In genomic region chr20:55668659-55669058, GRCh38 we compare ENCODE assay signal across 36 cellular contexts.
"Had no signal": no experiment of that assay in that cellular context is flagged by ENCODE, and none has a peak within 500 bp of the region (broad histone marks: within the 10 kb centered on the region; RNA-seq: fewer than 3 reads in every experiment).

No MANE protein-coding gene starts in this region.

- ATAC-seq: activated CD8-positive, alpha-beta memory T cell treated with anti-CD3 and anti-CD28 coated beads, Interleukin-2, amount 10 ng/mL, durations not matched to agents 7 days and 5 days; activated naive CD8-positive, alpha-beta T cell treated with anti-CD3 and anti-CD28 coated beads, Interleukin-2, amount 50 U/mL, for 24 hours; Right ventricle myocardium inferior; SK-N-SH treated with all-trans-retinoic acid at 6 μM for 48 hours; T-cell; T-helper 17 cell had no signal

- H3K4me3 Mint-ChIP-seq: activated CD4-positive, alpha-beta memory T cell treated with anti-CD3 and anti-CD28 coated beads, Interleukin-2, amount 10 ng/mL, durations not matched to agents 7 days and 5 days; activated CD8-positive, alpha-beta memory T cell treated with anti-CD3 and anti-CD28 coated beads, Interleukin-2, amount 10 ng/mL, durations not matched to agents 7 days and 5 days; activated naive CD4-positive, alpha-beta T cell treated with anti-CD3 and anti-CD28 coated beads, Interleukin-2, amount 10 ng/mL, durations not matched to agents 7 days and 5 days; activated naive CD8-positive, alpha-beta T cell; activated naive CD8-positive, alpha-beta T cell treated with anti-CD3 and anti-CD28 coated beads, Interleukin-2, amount 50 U/mL, for 24 hours; brain; T-cell; T-helper 17 cell had no signal

- H3K4me1 Mint-ChIP-seq: activated CD4-positive, alpha-beta memory T cell treated with anti-CD3 and anti-CD28 coated beads, Interleukin-2, amount 10 ng/mL, durations not matched to agents 7 days and 5 days; activated CD8-positive, alpha-beta memory T cell treated with anti-CD3 and anti-CD28 coated beads, Interleukin-2, amount 10 ng/mL, durations not matched to agents 7 days and 5 days; activated naive CD4-positive, alpha-beta T cell treated with anti-CD3 and anti-CD28 coated beads, Interleukin-2, amount 10 ng/mL, durations not matched to agents 7 days and 5 days; activated naive CD8-positive, alpha-beta T cell treated with anti-CD3 and anti-CD28 coated beads, Interleukin-2, amount 50 U/mL, for 24 hours; IgD-negative memory B cell; T-cell; T-helper 17 cell had no signal

- H3K27me3 Mint-ChIP-seq: activated CD4-positive, alpha-beta memory T cell treated with anti-CD3 and anti-CD28 coated beads, Interleukin-2, amount 10 ng/mL, durations not matched to agents 7 days and 5 days; activated CD8-positive, alpha-beta memory T cell treated with anti-CD3 and anti-CD28 coated beads, Interleukin-2, amount 10 ng/mL, durations not matched to agents 7 days and 5 days; activated naive CD4-positive, alpha-beta T cell treated with anti-CD3 and anti-CD28 coated beads, Interleukin-2, amount 10 ng/mL, durations not matched to agents 7 days and 5 days; activated naive CD8-positive, alpha-beta T cell; activated naive CD8-positive, alpha-beta T cell treated with anti-CD3 and anti-CD28 coated beads, Interleukin-2, amount 50 U/mL, for 24 hours; brain; IgD-negative memory B cell; T-cell; T-helper 17 cell had no signal

- DNase-seq: activated CD4-positive, alpha-beta memory T cell treated with anti-CD3 and anti-CD28 coated beads, Interleukin-2, amount 10 ng/mL, durations not matched to agents 7 days and 5 days; activated CD4-positive, alpha-beta T cell treated with anti-CD3 and anti-CD28 coated beads for 1 hour; activated CD4-positive, alpha-beta T cell treated with anti-CD3 and anti-CD28 coated beads for 48 hours; activated CD4-positive, CD25-positive, alpha-beta regulatory T cell; activated CD8-positive, alpha-beta memory T cell treated with anti-CD3 and anti-CD28 coated beads for 24 hours; activated CD8-positive, alpha-beta memory T cell treated with anti-CD3 and anti-CD28 coated beads, Interleukin-2, amount 10 ng/mL, durations not matched to agents 7 days and 5 days; activated CD8-positive, alpha-beta memory T cell treated with anti-CD3 and anti-CD28 coated beads, Interleukin-2, amount 50 U/mL, for 48 hours; activated effector memory CD4-positive, alpha-beta T cell treated with Interleukin-2 at 50 U/mL for 16 hours; activated naive CD4-positive, alpha-beta T cell treated with anti-CD3 and anti-CD28 coated beads, Interleukin-2, amount 10 ng/mL, durations not matched to agents 7 days and 5 days; activated naive CD8-positive, alpha-beta T cell treated with anti-CD3 and anti-CD28 coated beads, Interleukin-2, amount 50 U/mL, for 24 hours; activated T-cell treated with anti-CD3 and anti-CD28 coated beads, Interleukin-2, amount 50 U/mL, for 48 hours; anterior cingulate cortex; Karpas-422; KBM-7; MG63; NCI-H1048; NCI-H1105 treated with DMSO at 0.1 percent for 48 hours; NCI-H1436; NCI-H1694; NCI-H2081 treated with DMSO at 0.1 percent for 48 hours; NCI-H345; NCI-H526; NCI-H748 treated with DMSO at 0.1 percent for 48 hours; NK-92 treated with Interleukin-12 subunit alpha and Interleukin-12 subunit beta, amount 100 ng/mL, for 24 hours; PC-9; SIG-M5; T-cell; T-helper 17 cell; WERI-Rb-1 had no signal

- FAIRE-seq: bronchial epithelial cell, RCC 7860 had no signal

- H3K27ac Mint-ChIP-seq: activated CD4-positive, alpha-beta memory T cell treated with anti-CD3 and anti-CD28 coated beads, Interleukin-2, amount 10 ng/mL, durations not matched to agents 7 days and 5 days; activated CD8-positive, alpha-beta memory T cell treated with anti-CD3 and anti-CD28 coated beads, Interleukin-2, amount 10 ng/mL, durations not matched to agents 7 days and 5 days; activated naive CD4-positive, alpha-beta T cell treated with anti-CD3 and anti-CD28 coated beads, Interleukin-2, amount 10 ng/mL, durations not matched to agents 7 days and 5 days; activated naive CD8-positive, alpha-beta T cell; activated naive CD8-positive, alpha-beta T cell treated with anti-CD3 and anti-CD28 coated beads, Interleukin-2, amount 50 U/mL, for 24 hours; IgD-negative memory B cell; T-cell; T-helper 17 cell had no signal
